In the genomic region with DNA sequence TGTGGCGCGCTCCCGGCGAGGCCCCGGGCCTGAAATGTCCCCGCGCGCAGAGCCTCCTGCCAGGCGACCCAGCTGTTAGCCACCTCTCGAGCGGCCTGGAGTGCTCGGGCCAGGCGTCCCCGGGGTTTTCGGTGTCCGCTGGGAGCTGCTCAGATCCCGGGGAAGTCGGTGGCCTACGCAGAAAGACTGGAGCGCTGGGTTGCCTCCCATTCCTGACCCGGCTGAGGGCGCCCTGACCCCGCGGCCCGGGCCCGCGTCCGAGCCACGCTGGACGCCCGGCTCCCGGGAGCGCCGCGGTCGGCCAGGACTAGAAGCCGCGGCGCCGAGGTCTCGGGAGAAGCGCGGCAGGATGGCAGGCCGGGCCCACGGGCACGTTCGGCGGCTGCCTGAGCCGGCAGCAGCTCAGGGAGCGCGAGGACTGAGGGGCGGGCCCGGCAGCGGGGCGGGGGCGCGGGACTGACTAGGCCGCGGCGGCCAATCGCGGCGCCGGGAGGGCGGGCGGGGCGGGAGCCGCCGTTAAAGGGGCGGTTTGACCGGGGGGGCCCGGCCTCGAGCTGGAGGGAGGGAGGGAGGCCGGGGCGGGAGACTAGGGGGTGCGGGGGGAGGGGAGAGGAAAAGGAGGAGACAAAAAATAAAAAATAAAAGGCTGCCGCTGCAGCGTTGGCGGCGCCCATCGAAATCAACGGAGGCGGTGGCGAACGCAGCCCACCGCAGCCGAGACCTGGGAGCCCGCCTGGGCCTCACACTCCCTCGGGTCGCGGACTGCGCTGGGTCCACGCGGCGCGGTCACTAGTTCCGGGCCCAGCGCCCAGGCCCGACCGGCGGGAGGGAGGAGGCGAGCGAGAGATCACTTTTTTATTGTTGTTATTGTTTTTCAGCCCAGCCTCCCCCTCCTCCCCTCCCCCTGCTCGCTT, we compare ENCODE assay signal across 2 cellular contexts.
A peak's percentile ranks its signal among the peaks of the same experiment; 100 is the strongest.
TF ChIP-seq lines count a peak whose summit lies in the region.

No MANE protein-coding gene starts in this region.

TF ChIP-seq in HEK293T, 16 proteins besides CTCF, POLR2A, EP300 and RAD21:
- TF ChIP-seq, protein P1, sequence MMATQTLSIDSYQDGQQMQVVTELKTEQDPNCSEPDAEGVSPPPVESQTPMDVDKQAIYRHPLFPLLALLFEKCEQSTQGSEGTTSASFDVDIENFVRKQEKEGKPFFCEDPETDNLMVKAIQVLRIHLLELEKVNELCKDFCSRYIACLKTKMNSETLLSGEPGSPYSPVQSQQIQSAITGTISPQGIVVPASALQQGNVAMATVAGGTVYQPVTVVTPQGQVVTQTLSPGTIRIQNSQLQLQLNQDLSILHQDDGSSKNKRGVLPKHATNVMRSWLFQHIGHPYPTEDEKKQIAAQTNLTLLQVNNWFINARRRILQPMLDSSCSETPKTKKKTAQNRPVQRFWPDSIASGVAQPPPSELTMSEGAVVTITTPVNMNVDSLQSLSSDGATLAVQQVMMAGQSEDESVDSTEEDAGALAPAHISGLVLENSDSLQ (IDR thresholded peaks at IDR 0.05): no peak
- no peak for TF ChIP-seq ZNF384 (IDR thresholded peaks at IDR 0.05)
- no peak for TF ChIP-seq LEF1 (IDR thresholded peaks at IDR 0.05; ENCODE audit: borderline replicate concordance)
- TF ChIP-seq FOXA1 (IDR thresholded peaks at IDR 0.05): no peak
- TF ChIP-seq L3MBTL2 (conservative IDR thresholded peaks at IDR 0.05): peak; percentile 50; the same call in 1 of the 2 replicates
- TF ChIP-seq HDGF (IDR thresholded peaks at IDR 0.05; ENCODE audit: borderline replicate concordance): no peak
- no peak for TF ChIP-seq FOXM1 (IDR thresholded peaks at IDR 0.05; ENCODE audit: borderline replicate concordance)
- no peak for TF ChIP-seq CTBP1 (IDR thresholded peaks at IDR 0.05; ENCODE audit: borderline replicate concordance)

TF ChIP-seq in endothelial cell of umbilical vein, 7 proteins besides CTCF, POLR2A, EP300 and RAD21:
- no peak for TF ChIP-seq JUN (IDR thresholded peaks at IDR 0.05; ENCODE audit: borderline replicate concordance, insufficient read depth, insufficient read length, low read depth)
- TF ChIP-seq EZH2 (IDR thresholded peaks at IDR 0.05; ENCODE audit: borderline replicate concordance, low read depth, low read length, severe bottlenecking): peak; percentile 83
